ENCODE assay signal across 8 cellular contexts in genomic region chr2:218892693-218893348, GRCh38. TPM values are rescaled to one million over a fixed set of nuclear protein-coding genes. Genes with fewer than 3 reads are reported as not detected.
DNase-seq lines count a peak whose midpoint lies in the region; ATAC-seq, FAIRE-seq and TF ChIP-seq lines count a peak whose summit lies in the region.

No MANE protein-coding gene starts in this region.

- H3K36me3 ChIP-seq in liver (ENCODE audit: control insufficient read depth in 4 of 4, insufficient read depth in 3 of 4, low read depth in 1 of 4, low read length in 3 of 4): no peaks in the 10 kb centered on the region

- POLR2A ChIA-PET in activated B cell treated with CpG ODN at 0.5 μM for 24 hours (lab: Charles Lee): interaction anchor here (0.9 to 13.2 kb wide), 7 partner anchors 14 to 361 kb away, joined by 3 to 969 read pairs (median 3); partner anchors contain the start of genes CNPPD1, TUBA4A and WNT10A

- no peak for TF ChIP-seq RAD21 in liver (IDR thresholded peaks at IDR 0.05)

- H3K4me3 Mint-ChIP-seq in activated B cell treated with CpG ODN at 0.5 μM for 24 hours: peak overlapping the region; percentile 80

- peak overlapping the region; percentile 92 for H3K27ac Mint-ChIP-seq in activated B cell treated with CpG ODN at 0.5 μM for 24 hours

- peak overlapping the region in 1 of 2 donors; percentile 30 for H3K4me3 ChIP-seq in cardiac fibroblast (replicated peaks in 1 of 2; ENCODE audit: low read depth in 2 of 2, low read length in 2 of 2)
- peak overlapping the region in 1 of 3 donors; percentile 44 for H3K4me3 ChIP-seq in liver (ENCODE audit: low read depth in 1 of 3, low read length in 3 of 3)

- peak; percentile 44 for ATAC-seq in HG02970 (IDR thresholded peaks at IDR 0.05; ENCODE audit: low FRiP score, unreplicated experiment)
- ATAC-seq in activated B cell treated with CpG ODN at 0.5 μM for 24 hours (ENCODE audit: low read depth): peak; percentile 66

- DNase-seq in A172 (ENCODE audit: low spot score): peak; percentile 52
- DNase-seq in GM18507 (ENCODE audit: extremely low spot score, insufficient read length, low read depth): no peak
- peak; percentile 76 for DNase-seq in NCI-H2171 (lab: John Stamatoyannopoulos, UW)
- DNase-seq in activated B cell treated with CpG ODN at 0.5 μM for 24 hours: peak; percentile 91
- peak; percentile 41 to 43 for DNase-seq in cardiac fibroblast (ENCODE audit: low read depth in 2 of 2)
- peak; percentile 82 to 85 for DNase-seq in stimulated activated CD4-positive, alpha-beta T cell treated with anti-CD3 and anti-CD28 coated beads, Interleukin-4, amount 100 ng/mL, for 4 hours

- intact Hi-C loops in activated B cell treated with CpG ODN at 0.5 μM for 24 hours (cut with micrococcal nuclease): loop anchor here (1.0 to 5.0 kb wide), 6 partner anchors 13 to 486 kb away; partner anchors contain the start of genes CNPPD1, DNAJB2, WNT10A and ZFAND2B

- no peaks in the 10 kb centered on the region for H3K9me3 ChIP-seq in liver (ENCODE audit: control insufficient read depth in 4 of 4, low read length in 3 of 4)

- peaks cover 10% of the 10 kb centered on the region for H3K36me3 Mint-ChIP-seq in activated B cell treated with CpG ODN at 0.5 μM for 24 hours (ENCODE audit: low read depth)

- no peak overlapping the region for H3K9ac ChIP-seq in liver (ENCODE audit: low read depth in 1 of 2, low read length in 2 of 2)

- peaks cover 4 to 11% (median 7%) of the 10 kb centered on the region in 4 donors for H3K27me3 ChIP-seq in liver (ENCODE audit: control insufficient read depth in 4 of 4, insufficient read depth in 4 of 4, low read length in 3 of 4)

- H3K27me3 Mint-ChIP-seq in activated B cell treated with CpG ODN at 0.5 μM for 24 hours: no peaks in the 10 kb centered on the region

- 2% methylated on average over 72 of the region's 72 CpGs for WGBS in liver

- peak overlapping the region in 1 of 2 donors; percentile 8 for H3K27ac ChIP-seq in liver (ENCODE audit: low read depth in 1 of 2, low read length in 2 of 2)

- peaks cover 59% of the 10 kb centered on the region for H3K4me1 Mint-ChIP-seq in activated B cell treated with CpG ODN at 0.5 μM for 24 hours

- TF ChIP-seq CTCF in activated B cell treated with CpG ODN at 0.5 μM for 24 hours (IDR thresholded peaks at IDR 0.05) (no peak), cardiac fibroblast (IDR thresholded peaks at IDR 0.05; ENCODE audit: low read depth, low read length) (peak; percentile 27), liver (IDR thresholded peaks at IDR 0.05; ENCODE audit: low read depth, low read length, missing input control) (peak; percentile 2)

- peak; percentile 94 for FAIRE-seq in GM18507 (lab: Jason Lieb, UNC)

- CTCF ChIA-PET in activated B cell treated with CpG ODN at 0.5 μM for 24 hours (lab: Charles Lee): interaction anchor here (0.6 to 17.0 kb wide), 2 partner anchors 14 to 182 kb away, joined by 3 to 1062 read pairs; partner anchors contain the start of genes TTLL4 and WNT10A

- H3K4me1 ChIP-seq in liver (ENCODE audit: control insufficient read depth in 4 of 4, insufficient read depth in 4 of 4, low read length in 3 of 4): peaks cover 4 to 13% (median 10%) of the 10 kb centered on the region in 4 donors

- H3K9me3 Mint-ChIP-seq in activated B cell treated with CpG ODN at 0.5 μM for 24 hours: no peaks in the 10 kb centered on the region

TF ChIP-seq in liver, 16 proteins besides CTCF, POLR2A, EP300 and RAD21:
- TF ChIP-seq HNF4G (IDR thresholded peaks at IDR 0.05) (no peak), MAX (IDR thresholded peaks at IDR 0.05) (no peak), JUND (IDR thresholded peaks at IDR 0.05) (no peak), SP1 (IDR thresholded peaks at IDR 0.05) (no peak)
TF ChIP-seq in liver: peak in this region for 0.

RNA-seq across cellular contexts. Expression of gene WNT10A, which starts 12.2 kb away (rescaled TPM):
- total RNA-seq in A172 (2014; rRNA removed; shearing (Covaris generic)): 0.36 and 1.5 TPM in 2 replicates
- 26.9 and 31.8 TPM in 2 replicates for total RNA-seq in activated B cell treated with CpG ODN at 0.5 μM for 24 hours
- under 1 TPM; 0.05 to 0.08 TPM for total RNA-seq in liver
- under 1 TPM in 1 of 2 donors, not detected in 1; 0.01 TPM for polyA plus RNA-seq in liver

RNA-seq across cellular contexts. Expression of gene WNT6, which starts 33.2 kb away (rescaled TPM):
- total RNA-seq in A172 (2014; rRNA removed; shearing (Covaris generic)): 0.24 TPM in 1 of 2 replicates, not detected in the other
- 0.83 and 0.89 TPM in 2 replicates for total RNA-seq in activated B cell treated with CpG ODN at 0.5 μM for 24 hours
- under 1 TPM in 1 of 2 donors, not detected in 1; 0.08 TPM for total RNA-seq in liver
- polyA plus RNA-seq in liver: under 1 TPM in 1 of 2 donors, not detected in 1; 0.20 TPM

Comparison
In these comparisons a context has a peak if more than half of its experiments do, and no peak if none do; other contexts are left out.
1. RNA of gene WNT10A, which starts 12.2 kb away (total RNA-seq): 26.9 to 31.8 TPM in activated B cell treated with CpG ODN at 0.5 μM for 24 hours; 0.36 to 1.5 TPM in A172 and 0.05 to 0.08 TPM in liver; every median in the first group is over 10 times any median in the second.